Comparison of ENCODE assay signal across 8 cellular contexts in genomic region chr15:100131321-100132224, GRCh38.
DNase-seq lines count a peak whose midpoint lies in the region; ATAC-seq and TF ChIP-seq lines count a peak whose summit lies in the region.

No MANE protein-coding gene starts in this region.

- H3K4me1 ChIP-seq in naive thymus-derived CD4-positive, alpha-beta T cell (ENCODE audit: control insufficient read depth in 2 of 2, insufficient read depth in 2 of 2, low read length in 2 of 2) = no peaks in the 10 kb centered on the region

- no peaks in the 10 kb centered on the region for H3K9me3 ChIP-seq in naive thymus-derived CD4-positive, alpha-beta T cell (ENCODE audit: control insufficient read depth in 2 of 3, low read length in 3 of 3)
- H3K9me3 ChIP-seq in MG63 = no peaks in the 10 kb centered on the region

- CTCF ChIA-PET in naive thymus-derived CD4-positive, alpha-beta T cell (lab: Charles Lee) = interaction anchor here (2.1 kb wide), 1 partner anchor 207 kb away, joined by 9 read pairs; no protein-coding TSS in a partner anchor

- no peaks in the 10 kb centered on the region for H3K36me3 ChIP-seq in naive thymus-derived CD4-positive, alpha-beta T cell (ENCODE audit: control insufficient read depth in 2 of 3, insufficient read depth in 3 of 3, low read length in 3 of 3)
- H3K36me3 ChIP-seq in MG63 = no peaks in the 10 kb centered on the region

- ATAC-seq in naive thymus-derived CD4-positive, alpha-beta T cell = peak; percentile 53
- ATAC-seq in GM21423 (IDR thresholded peaks at IDR 0.05; ENCODE audit: unreplicated experiment) (no peak), omental fat pad (ENCODE audit: low FRiP score) (no peak)

- peak; percentile 55 for DNase-seq in AG08395 (ENCODE audit: low spot score)
- DNase-seq in M059J (ENCODE audit: low read depth) = peak; percentile 36
- peak; percentile 54 to 64 for DNase-seq in cardiac fibroblast (ENCODE audit: low read depth in 2 of 2)
- DNase-seq in naive thymus-derived CD4-positive, alpha-beta T cell = peak in 4 of 9 donors; percentile 7 to 38 (median 18)
- no peak for DNase-seq in ACHN
- no peak for DNase-seq in MG63
- DNase-seq in omental fat pad (ENCODE audit: low spot score) = no peak

- POLR2A ChIA-PET in naive thymus-derived CD4-positive, alpha-beta T cell (lab: Charles Lee) = no interaction called here

- peaks cover 0 to 2% (median 0%) of the 10 kb centered on the region in 11 donors for H3K9me3 Mint-ChIP-seq in naive thymus-derived CD4-positive, alpha-beta T cell

- no peak overlapping the region for H3K27ac ChIP-seq in naive thymus-derived CD4-positive, alpha-beta T cell (ENCODE audit: low read depth, low read length)

- H3K36me3 Mint-ChIP-seq in naive thymus-derived CD4-positive, alpha-beta T cell = peaks cover 0 to 44% (median 29%) of the 10 kb centered on the region in 5 donors

- TF ChIP-seq CTCF in cardiac fibroblast (IDR thresholded peaks at IDR 0.05; ENCODE audit: low read depth, low read length) (peak; percentile 64), omental fat pad (IDR thresholded peaks at IDR 0.05) (no peak)

- in situ Hi-C loops in ACHN (cut with HindIII; ENCODE audit: low pct_ligation_motif_present, low pct_unique_long_range_greater_than_20kb, low sequenced_read_pairs) = no loop called here

- H3K27me3 ChIP-seq in naive thymus-derived CD4-positive, alpha-beta T cell (ENCODE audit: control insufficient read depth in 2 of 2, insufficient read depth in 2 of 2, low read length in 2 of 2) = no peaks in the 10 kb centered on the region
- H3K27me3 ChIP-seq in MG63 = no peaks in the 10 kb centered on the region; the same call in 1 of the 2 replicates

- H3K4me1 Mint-ChIP-seq in naive thymus-derived CD4-positive, alpha-beta T cell = no peaks in the 10 kb centered on the region

- H3K4me3 ChIP-seq in cardiac fibroblast (replicated peaks in 1 of 2; ENCODE audit: low read depth in 2 of 2, low read length in 2 of 2) = peak overlapping the region; percentile 13 to 50
- H3K4me3 ChIP-seq in naive thymus-derived CD4-positive, alpha-beta T cell (ENCODE audit: low read length) = no peak overlapping the region
- H3K4me3 ChIP-seq in MG63 = no peak overlapping the region

- H3K27ac Mint-ChIP-seq in naive thymus-derived CD4-positive, alpha-beta T cell = no peak overlapping the region

- no peaks in the 10 kb centered on the region for H3K27me3 Mint-ChIP-seq in naive thymus-derived CD4-positive, alpha-beta T cell

- peak overlapping the region in 7 of 10 donors; percentile 33 to 73 (median 56) for H3K4me3 Mint-ChIP-seq in naive thymus-derived CD4-positive, alpha-beta T cell

- intact Hi-C loops in naive thymus-derived CD4-positive, alpha-beta T cell (cut with micrococcal nuclease) = loop anchor here in 1 of 2 donors (2.0 to 5.0 kb wide), 3 partner anchors 203 to 859 kb away; no protein-coding TSS in a partner anchor

Comparison
In these comparisons a context has a peak if more than half of its experiments do, and no peak if none do; other contexts are left out.
1. DNase-seq: peak in AG08395 (single experiment), M059J (single experiment) and cardiac fibroblast (2 of 2); none in ACHN (single experiment), MG63 (single experiment) and omental fat pad (single experiment).
2. H3K4me3 ChIP-seq: peak in cardiac fibroblast (2 of 2); none in naive thymus-derived CD4-positive, alpha-beta T cell (single experiment) and MG63 (single experiment).